In the genomic region with DNA sequence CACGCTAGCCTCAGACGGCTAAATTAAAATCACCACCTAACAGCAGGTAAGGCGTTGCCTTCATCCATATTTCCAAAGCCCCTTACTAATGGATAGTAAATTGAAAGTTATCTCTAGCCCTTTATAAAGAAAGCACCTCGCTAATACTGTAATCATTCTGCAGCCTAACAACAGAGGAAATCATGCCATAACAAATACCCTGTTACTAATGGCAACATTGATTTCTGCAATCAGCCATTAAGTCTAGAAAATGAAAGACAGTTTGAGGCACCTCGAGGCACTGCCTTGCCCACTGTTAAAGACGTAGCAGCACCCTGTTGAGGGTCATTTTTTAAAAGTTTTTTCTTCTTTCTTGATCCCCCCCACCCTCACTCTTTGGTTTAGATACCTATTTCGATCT, we compare ENCODE assay signal across 17 cellular contexts.
A peak's percentile ranks its signal among the peaks of the same experiment; 100 is the strongest.
DNase-seq lines count a peak whose midpoint lies in the region; ATAC-seq and TF ChIP-seq lines count a peak whose summit lies in the region.
"Had no signal": no experiment of that assay in that cellular context is flagged by ENCODE, and none has a peak within 500 bp of the region (broad histone marks: within the 10 kb centered on the region; RNA-seq: fewer than 3 reads in every experiment).

No MANE protein-coding gene starts in this region.

- H3K79me2 ChIP-seq in neural progenitor cell (ENCODE audit: low read depth) (no peaks in the 10 kb centered on the region), GM23338 (replicated peaks; ENCODE audit: insufficient read depth) (no peaks in the 10 kb centered on the region)

- H3K4me3 Mint-ChIP-seq in neural progenitor cell, result no peak overlapping the region
- H3K4me3 Mint-ChIP-seq in osteocyte (ENCODE audit: unreplicated experiment), result no peak overlapping the region
- no peak overlapping the region for H3K4me3 Mint-ChIP-seq in GM23338
- H3K4me3 Mint-ChIP-seq: CD14-positive monocyte had no signal

- intact Hi-C loops in A673 (cut with micrococcal nuclease; ENCODE audit: unreplicated experiment) (no loop called here), Right ventricle myocardium superior (cut with DNase I) (no loop called here)

- no peak for ATAC-seq in Right ventricle myocardium superior (ENCODE audit: poor library complexity)
- ATAC-seq in GM23338, result no peak
- ATAC-seq: K562 had no signal

- no peaks in the 10 kb centered on the region for H4K20me1 ChIP-seq in neural progenitor cell (ENCODE audit: low read depth)
- H4K20me1 ChIP-seq in GM23338 (replicated peaks; ENCODE audit: insufficient read depth), result no peaks in the 10 kb centered on the region

- H3K27ac ChIP-seq in A673 (ENCODE audit: low read depth, low read length, poor library complexity, severe bottlenecking) (peak overlapping the region; percentile 43), neural progenitor cell (no peak overlapping the region), GM23338 (ENCODE audit: low read depth) (no peak overlapping the region)

- TF ChIP-seq CTCF in A673 (conservative IDR thresholded peaks at IDR 0.05; ENCODE audit: low read depth, low read length), result no peak
- no peak for TF ChIP-seq CTCF in neural progenitor cell (IDR thresholded peaks at IDR 0.05)
- no peak for TF ChIP-seq CTCF in osteocyte (IDR thresholded peaks at IDR 0.05)
- TF ChIP-seq CTCF in GM23338 (conservative IDR thresholded peaks at IDR 0.05; ENCODE audit: low read depth in 2 of 2), result no peak

- H3F3A ChIP-seq in neural progenitor cell (ENCODE audit: low read depth), result peaks cover 33% of the 10 kb centered on the region
- H3F3A ChIP-seq in GM23338 (replicated peaks; ENCODE audit: low read depth), result no peaks in the 10 kb centered on the region

- no TSS peak for BruUV-seq in A673 (replicated peaks; lab: Mats Ljungman, UMichigan)

- H3K4me3 ChIP-seq in A673 (ENCODE audit: low read depth, low read length, poor library complexity, severe bottlenecking) (no peak overlapping the region), neural progenitor cell (no peak overlapping the region), GM23338 (no peak overlapping the region)
- H3K4me3 ChIP-seq: HAP-1, K562 had no signal

- H2AFZ ChIP-seq in neural progenitor cell (replicated peaks) (no peak overlapping the region), GM23338 (no peak overlapping the region)

- POLR2A ChIA-PET in A673 (lab: Charles Lee; ENCODE audit: low non-redundant PET), result no interaction called here

- H3K9me3 Mint-ChIP-seq in neural progenitor cell (no peaks in the 10 kb centered on the region), osteocyte (ENCODE audit: unreplicated experiment) (peaks cover 28% of the 10 kb centered on the region), GM23338 (no peaks in the 10 kb centered on the region)

- peak overlapping the region; percentile 51 for H3K27ac Mint-ChIP-seq in neural progenitor cell
- H3K27ac Mint-ChIP-seq in osteocyte (ENCODE audit: unreplicated experiment), result no peak overlapping the region
- no peak overlapping the region for H3K27ac Mint-ChIP-seq in GM23338
- H3K27ac Mint-ChIP-seq: CD14-positive monocyte had no signal

- H3K36me3 ChIP-seq in A673 (ENCODE audit: insufficient read depth, low read length, poor library complexity, severe bottlenecking) (no peaks in the 10 kb centered on the region), neural progenitor cell (no peaks in the 10 kb centered on the region), GM23338 (ENCODE audit: insufficient read depth) (no peaks in the 10 kb centered on the region)

- H3K4me1 Mint-ChIP-seq in neural progenitor cell (peaks cover 49% of the 10 kb centered on the region), osteocyte (ENCODE audit: unreplicated experiment) (no peaks in the 10 kb centered on the region), GM23338 (peaks cover 50% of the 10 kb centered on the region)

- H3K27me3 Mint-ChIP-seq in neural progenitor cell (ENCODE audit: insufficient read depth, low read depth) (no peaks in the 10 kb centered on the region), osteocyte (ENCODE audit: unreplicated experiment) (no peaks in the 10 kb centered on the region), GM23338 (ENCODE audit: insufficient read depth, low read depth, poor library complexity) (peaks cover 6% of the 10 kb centered on the region)

- H3K4me2 ChIP-seq in neural progenitor cell (no peak overlapping the region), GM23338 (no peak overlapping the region)
- H3K4me2 ChIP-seq: SK-N-SH had no signal

- no peaks in the 10 kb centered on the region for H3K9me2 ChIP-seq in GM23338 (ENCODE audit: insufficient read depth)
- H3K9me2 ChIP-seq: SK-N-SH had no signal

- H3K4me1 ChIP-seq in A673 (ENCODE audit: insufficient read depth, low read length, poor library complexity, severe bottlenecking) (peaks cover 49% of the 10 kb centered on the region), neural progenitor cell (peaks cover 28% of the 10 kb centered on the region), GM23338 (ENCODE audit: insufficient read depth) (peaks cover 33% of the 10 kb centered on the region)

- CTCF ChIA-PET in A673 (lab: Charles Lee), result no interaction called here

- H3K9me3 ChIP-seq in A673 (ENCODE audit: low read depth, low read length, poor library complexity, severe bottlenecking) (no peaks in the 10 kb centered on the region), neural progenitor cell (ENCODE audit: low read depth) (no peaks in the 10 kb centered on the region)
- H3K9me3 ChIP-seq: HAP-1, SK-N-SH had no signal

- DNase-seq in A673 (ENCODE audit: low spot score) (no peak), NCI-H748 (lab: John Stamatoyannopoulos, UW; ENCODE audit: unreplicated experiment) (peak; percentile 76), kidney glomerular epithelial cell (lab: John Stamatoyannopoulos, UW) (peak; percentile 58), neural progenitor cell (ENCODE audit: low spot score) (no peak), activated gamma-delta T cell treated with Interleukin-2 at 50 U/mL for 16 hours (no peak), osteocyte (ENCODE audit: extremely low spot score, unreplicated experiment) (no peak), Right ventricle myocardium superior (no peak), GM23338 (ENCODE audit: low spot score) (no peak)
- DNase-seq: AML-193, COR-L47, GF-D8, NCI-H1417, NCI-H2029, SK-N-SH had no signal

- H3K36me3 Mint-ChIP-seq in neural progenitor cell (peaks cover 7% of the 10 kb centered on the region), osteocyte (ENCODE audit: unreplicated experiment) (no peaks in the 10 kb centered on the region), GM23338 (ENCODE audit: low read depth) (no peaks in the 10 kb centered on the region)
- H3K36me3 Mint-ChIP-seq: CD14-positive monocyte had no signal

- H3K27me3 ChIP-seq in A673 (replicated peaks; ENCODE audit: insufficient read depth, low read depth, low read length, poor library complexity), result no peaks in the 10 kb centered on the region
- no peaks in the 10 kb centered on the region for H3K27me3 ChIP-seq in neural progenitor cell
- H3K27me3 ChIP-seq in GM23338 (ENCODE audit: insufficient read depth), result no peaks in the 10 kb centered on the region

- no peak overlapping the region for H3K9ac ChIP-seq in neural progenitor cell
- H3K9ac ChIP-seq: SK-N-SH had no signal

TF ChIP-seq in GM23338, 12 proteins besides CTCF, POLR2A, EP300 and RAD21 (continues in another document):
- no peak for TF ChIP-seq NANOG (IDR thresholded peaks at IDR 0.05; ENCODE audit: borderline replicate concordance)
- TF ChIP-seq, protein P1, sequence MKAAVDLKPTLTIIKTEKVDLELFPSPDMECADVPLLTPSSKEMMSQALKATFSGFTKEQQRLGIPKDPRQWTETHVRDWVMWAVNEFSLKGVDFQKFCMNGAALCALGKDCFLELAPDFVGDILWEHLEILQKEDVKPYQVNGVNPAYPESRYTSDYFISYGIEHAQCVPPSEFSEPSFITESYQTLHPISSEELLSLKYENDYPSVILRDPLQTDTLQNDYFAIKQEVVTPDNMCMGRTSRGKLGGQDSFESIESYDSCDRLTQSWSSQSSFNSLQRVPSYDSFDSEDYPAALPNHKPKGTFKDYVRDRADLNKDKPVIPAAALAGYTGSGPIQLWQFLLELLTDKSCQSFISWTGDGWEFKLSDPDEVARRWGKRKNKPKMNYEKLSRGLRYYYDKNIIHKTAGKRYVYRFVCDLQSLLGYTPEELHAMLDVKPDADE (IDR thresholded peaks at IDR 0.05), result no peak

Comparison
In these comparisons a context has a peak if more than half of its experiments do, and no peak if none do; other contexts are left out.
1. DNase-seq: peak in NCI-H748 (single experiment) and kidney glomerular epithelial cell (single experiment); none in A673 (single experiment), neural progenitor cell (single experiment), activated gamma-delta T cell treated with Interleukin-2 at 50 U/mL for 16 hours (single experiment), osteocyte (single experiment), Right ventricle myocardium superior (single experiment) and GM23338 (single experiment).